26 cellular contexts compared by ENCODE assay signal in genomic region chr12:34204830-34205285, GRCh38.
"Had no signal": no experiment of that assay in that cellular context is flagged by ENCODE, and none has a peak within 500 bp of the region (broad histone marks: within the 10 kb centered on the region; RNA-seq: fewer than 3 reads in every experiment).

No MANE protein-coding gene starts in this region.

- H3K4me2 ChIP-seq: hepatocyte had no signal

- H3K4me3 Mint-ChIP-seq: activated naive CD8-positive, alpha-beta T cell treated with anti-CD3 and anti-CD28 coated beads, Interleukin-2, amount 10 ng/mL, durations not matched to agents 7 days and 5 days; activated T-cell treated with anti-CD3 and anti-CD28 coated beads, Interleukin-2, amount 50 U/mL, for 4 hours; central memory CD8-positive, alpha-beta T cell; effector memory CD8-positive, alpha-beta T cell; immature natural killer cell; nephron progenitor cell; stimulated activated effector memory CD8-positive, alpha-beta T cell treated with anti-CD3 and anti-CD28 coated beads, Interleukin-12 subunit alpha, Interleukin-12 subunit beta, amount 100 ng/mL, for 72 hours had no signal

- H3K27me3 Mint-ChIP-seq: central memory CD8-positive, alpha-beta T cell; effector memory CD8-positive, alpha-beta T cell had no signal

- H3K27ac ChIP-seq: breast epithelium, dorsolateral prefrontal cortex, hepatocyte, left lung, thoracic aorta, upper lobe of left lung had no signal

- H3K4me1 ChIP-seq: breast epithelium, left lung, upper lobe of left lung had no signal

- H3K36me3 Mint-ChIP-seq: activated naive CD8-positive, alpha-beta T cell treated with anti-CD3 and anti-CD28 coated beads, Interleukin-2, amount 10 ng/mL, durations not matched to agents 7 days and 5 days; immature natural killer cell; stimulated activated effector memory CD8-positive, alpha-beta T cell treated with anti-CD3 and anti-CD28 coated beads, Interleukin-12 subunit alpha, Interleukin-12 subunit beta, amount 100 ng/mL, for 72 hours had no signal

- H3K4me3 ChIP-seq: breast epithelium, dorsolateral prefrontal cortex, hepatocyte, left lung, lung, thoracic aorta, upper lobe of left lung had no signal

- H3K27ac Mint-ChIP-seq: activated naive CD8-positive, alpha-beta T cell treated with anti-CD3 and anti-CD28 coated beads, Interleukin-2, amount 10 ng/mL, durations not matched to agents 7 days and 5 days; activated T-helper 2 cell treated with anti-CD3 and anti-CD28 coated beads, Interferon-gamma antibody, Interleukin-2, Interleukin-4, amounts not matched to agents 10 μg/mL and 5 μg/mL and 100 μg/mL, durations not matched to agents 14 hours and 24 hours and 36 hours; effector memory CD8-positive, alpha-beta T cell; immature natural killer cell; nephron progenitor cell; stimulated activated effector memory CD8-positive, alpha-beta T cell treated with anti-CD3 and anti-CD28 coated beads, Interleukin-12 subunit alpha, Interleukin-12 subunit beta, amount 100 ng/mL, for 72 hours had no signal

- H3K4me1 Mint-ChIP-seq: activated naive CD8-positive, alpha-beta T cell treated with anti-CD3 and anti-CD28 coated beads, Interleukin-2, amount 10 ng/mL, durations not matched to agents 7 days and 5 days; central memory CD8-positive, alpha-beta T cell; immature natural killer cell; nephron progenitor cell had no signal

- ATAC-seq: activated T-cell treated with anti-CD3 and anti-CD28 coated beads, Interleukin-2, amount 50 U/mL, for 4 hours; effector memory CD8-positive, alpha-beta T cell; esophagus mucosa; left lung; sciatic nerve; stimulated activated effector memory CD8-positive, alpha-beta T cell treated with anti-CD3 and anti-CD28 coated beads, Interleukin-12 subunit alpha, Interleukin-12 subunit beta, amount 100 ng/mL, for 72 hours had no signal

- DNase-seq: activated CD4-positive, alpha-beta T cell treated with anti-CD3 and anti-CD28 coated beads, Interleukin-2, amount 50 U/mL, for 4 hours; activated CD8-positive, alpha-beta memory T cell treated with anti-CD3 and anti-CD28 coated beads, Interleukin-2, amount 50 U/mL, for 48 hours; activated naive CD4-positive, alpha-beta T cell treated with Interleukin-2 at 50 U/mL for 16 hours; activated naive CD8-positive, alpha-beta T cell treated with anti-CD3 and anti-CD28 coated beads, Interleukin-2, amount 10 ng/mL, durations not matched to agents 7 days and 5 days; activated T-cell treated with anti-CD3 and anti-CD28 coated beads, Interleukin-2, amount 50 U/mL, for 4 hours; amniotic stem cell; dorsolateral prefrontal cortex; effector memory CD8-positive, alpha-beta T cell; glutamatergic neuron; immature natural killer cell; left lung; midbrain; nephron progenitor cell; small intestine; stimulated activated CD4-positive, alpha-beta T cell treated with anti-CD3 and anti-CD28 coated beads, Interleukin-2, amount 100 ng/mL, for 24 hours; T-helper 9 cell had no signal

- H3K27me3 ChIP-seq: breast epithelium, hepatocyte, left lung, upper lobe of left lung had no signal

- H3K36me3 ChIP-seq: breast epithelium, left lung, thoracic aorta, upper lobe of left lung had no signal

- H3K9me3 Mint-ChIP-seq: activated T-cell treated with anti-CD3 and anti-CD28 coated beads, Interleukin-2, amount 50 U/mL, for 4 hours; central memory CD8-positive, alpha-beta T cell; effector memory CD8-positive, alpha-beta T cell; stimulated activated effector memory CD8-positive, alpha-beta T cell treated with anti-CD3 and anti-CD28 coated beads, Interleukin-12 subunit alpha, Interleukin-12 subunit beta, amount 100 ng/mL, for 72 hours had no signal

- H3K9me3 ChIP-seq: breast epithelium, thoracic aorta, upper lobe of left lung had no signal
